ENCODE assay signal across 1 cellular context in the genomic region with DNA sequence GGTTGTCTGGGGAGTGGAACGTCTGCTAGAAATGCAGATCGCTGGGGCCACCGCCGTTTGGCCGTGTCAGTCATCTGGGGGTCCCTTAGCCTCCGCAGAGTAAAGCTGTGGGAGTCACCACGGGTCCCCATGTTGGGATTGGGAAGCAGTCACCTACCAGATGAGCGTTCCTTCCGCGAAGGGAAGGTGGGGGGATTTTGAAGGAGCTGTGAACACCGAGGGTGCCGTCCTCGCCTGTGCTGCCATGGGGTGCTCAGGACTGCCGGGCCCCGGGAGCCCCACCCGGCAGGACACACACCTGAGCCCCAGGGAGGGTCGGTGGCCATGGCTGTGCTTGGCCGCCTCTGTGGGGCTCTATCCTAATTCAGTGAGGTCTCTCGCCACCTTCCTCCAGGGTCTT.
TF ChIP-seq lines count a peak whose summit lies in the region.

No MANE protein-coding gene starts in this region.

TF ChIP-seq in K562, 482 proteins besides CTCF, POLR2A, EP300 and RAD21:
- TF ChIP-seq ETV5 (CRISPR knock-in tag; IDR thresholded peaks at IDR 0.05; ENCODE audit: low read depth) = no peak
- TF ChIP-seq, protein P1, sequence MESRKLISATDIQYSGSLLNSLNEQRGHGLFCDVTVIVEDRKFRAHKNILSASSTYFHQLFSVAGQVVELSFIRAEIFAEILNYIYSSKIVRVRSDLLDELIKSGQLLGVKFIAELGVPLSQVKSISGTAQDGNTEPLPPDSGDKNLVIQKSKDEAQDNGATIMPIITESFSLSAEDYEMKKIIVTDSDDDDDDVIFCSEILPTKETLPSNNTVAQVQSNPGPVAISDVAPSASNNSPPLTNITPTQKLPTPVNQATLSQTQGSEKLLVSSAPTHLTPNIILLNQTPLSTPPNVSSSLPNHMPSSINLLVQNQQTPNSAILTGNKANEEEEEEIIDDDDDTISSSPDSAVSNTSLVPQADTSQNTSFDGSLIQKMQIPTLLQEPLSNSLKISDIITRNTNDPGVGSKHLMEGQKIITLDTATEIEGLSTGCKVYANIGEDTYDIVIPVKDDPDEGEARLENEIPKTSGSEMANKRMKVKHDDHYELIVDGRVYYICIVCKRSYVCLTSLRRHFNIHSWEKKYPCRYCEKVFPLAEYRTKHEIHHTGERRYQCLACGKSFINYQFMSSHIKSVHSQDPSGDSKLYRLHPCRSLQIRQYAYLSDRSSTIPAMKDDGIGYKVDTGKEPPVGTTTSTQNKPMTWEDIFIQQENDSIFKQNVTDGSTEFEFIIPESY (CRISPR knock-in tag; IDR thresholded peaks at IDR 0.05) = no peak
- TF ChIP-seq ZBED1 (IDR thresholded peaks at IDR 0.05) = no peak
- TF ChIP-seq, protein P2, sequence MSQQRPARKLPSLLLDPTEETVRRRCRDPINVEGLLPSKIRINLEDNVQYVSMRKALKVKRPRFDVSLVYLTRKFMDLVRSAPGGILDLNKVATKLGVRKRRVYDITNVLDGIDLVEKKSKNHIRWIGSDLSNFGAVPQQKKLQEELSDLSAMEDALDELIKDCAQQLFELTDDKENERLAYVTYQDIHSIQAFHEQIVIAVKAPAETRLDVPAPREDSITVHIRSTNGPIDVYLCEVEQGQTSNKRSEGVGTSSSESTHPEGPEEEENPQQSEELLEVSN (IDR thresholded peaks at IDR 0.05; ENCODE audit: borderline replicate concordance in 1 of 2, extremely low read depth in 1 of 2, insufficient read depth in 1 of 2, insufficient read length in 1 of 2, low read depth in 1 of 2, low read length in 1 of 2, poor library complexity in 1 of 2, severe bottlenecking in 1 of 2) = no peak
- no peak for TF ChIP-seq FOXA1 (IDR thresholded peaks at IDR 0.05; ENCODE audit: borderline replicate concordance)
- 0 out of 2 replicates have a peak, but pooled peaks have one; percentile 25 for TF ChIP-seq POLR2G (IDR thresholded peaks at IDR 0.05; ENCODE audit: low read depth, low read length)
